ENCODE assay signal across 1 cellular context in the genomic region with DNA sequence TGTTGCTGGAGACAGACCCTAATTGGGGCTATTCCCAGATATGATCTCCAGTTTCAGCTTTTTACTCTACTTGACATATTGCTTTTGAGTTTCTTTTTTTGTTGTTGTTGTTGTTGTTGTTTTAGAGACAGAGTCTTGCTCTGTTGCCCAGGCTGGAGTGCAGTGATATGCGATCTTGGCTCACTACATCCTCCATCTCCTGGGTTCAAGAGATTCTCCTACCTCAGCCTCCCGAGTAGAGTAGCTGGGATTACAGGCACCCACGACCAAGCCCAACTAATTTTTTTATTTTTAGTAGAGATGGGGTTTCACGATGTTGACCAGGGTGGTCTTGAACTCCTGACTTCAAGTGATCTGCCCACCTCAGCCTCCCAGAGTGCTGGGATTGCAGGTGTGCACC.
TF ChIP-seq lines count a peak whose summit lies in the region.

No MANE protein-coding gene starts in this region.

TF ChIP-seq in A549, 52 proteins besides CTCF, POLR2A, EP300 and RAD21:
- TF ChIP-seq, protein P1, sequence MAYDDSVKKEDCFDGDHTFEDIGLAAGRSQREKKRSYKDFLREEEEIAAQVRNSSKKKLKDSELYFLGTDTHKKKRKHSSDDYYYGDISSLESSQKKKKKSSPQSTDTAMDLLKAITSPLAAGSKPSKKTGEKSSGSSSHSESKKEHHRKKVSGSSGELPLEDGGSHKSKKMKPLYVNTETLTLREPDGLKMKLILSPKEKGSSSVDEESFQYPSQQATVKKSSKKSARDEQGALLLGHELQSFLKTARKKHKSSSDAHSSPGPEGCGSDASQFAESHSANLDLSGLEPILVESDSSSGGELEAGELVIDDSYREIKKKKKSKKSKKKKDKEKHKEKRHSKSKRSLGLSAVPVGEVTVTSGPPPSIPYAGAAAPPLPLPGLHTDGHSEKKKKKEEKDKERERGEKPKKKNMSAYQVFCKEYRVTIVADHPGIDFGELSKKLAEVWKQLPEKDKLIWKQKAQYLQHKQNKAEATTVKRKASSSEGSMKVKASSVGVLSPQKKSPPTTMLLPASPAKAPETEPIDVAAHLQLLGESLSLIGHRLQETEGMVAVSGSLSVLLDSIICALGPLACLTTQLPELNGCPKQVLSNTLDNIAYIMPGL (CRISPR knock-in tag; IDR thresholded peaks at IDR 0.05; ENCODE audit: borderline replicate concordance) = no peak
- TF ChIP-seq EHMT2 (IDR thresholded peaks at IDR 0.05; ENCODE audit: low read depth) (no peak), RCOR1 (IDR thresholded peaks at IDR 0.05; ENCODE audit: low read depth, low read length) (no peak), MAZ (IDR thresholded peaks at IDR 0.05; ENCODE audit: borderline replicate concordance, low read depth, low read length) (no peak), TP53 (CRISPR knock-in tag; IDR thresholded peaks at IDR 0.05) (no peak), NFE2L2 (conservative IDR thresholded peaks at IDR 0.05; ENCODE audit: low read length) (no peak), ELK1 (IDR thresholded peaks at IDR 0.05; ENCODE audit: low read depth, low read length) (no peak), POLR2AphosphoS2 (conservative IDR thresholded peaks at IDR 0.05; ENCODE audit: low read length) (no peak), FOSB (CRISPR knock-in tag; IDR thresholded peaks at IDR 0.05) (no peak)
- TF ChIP-seq, protein P2, sequence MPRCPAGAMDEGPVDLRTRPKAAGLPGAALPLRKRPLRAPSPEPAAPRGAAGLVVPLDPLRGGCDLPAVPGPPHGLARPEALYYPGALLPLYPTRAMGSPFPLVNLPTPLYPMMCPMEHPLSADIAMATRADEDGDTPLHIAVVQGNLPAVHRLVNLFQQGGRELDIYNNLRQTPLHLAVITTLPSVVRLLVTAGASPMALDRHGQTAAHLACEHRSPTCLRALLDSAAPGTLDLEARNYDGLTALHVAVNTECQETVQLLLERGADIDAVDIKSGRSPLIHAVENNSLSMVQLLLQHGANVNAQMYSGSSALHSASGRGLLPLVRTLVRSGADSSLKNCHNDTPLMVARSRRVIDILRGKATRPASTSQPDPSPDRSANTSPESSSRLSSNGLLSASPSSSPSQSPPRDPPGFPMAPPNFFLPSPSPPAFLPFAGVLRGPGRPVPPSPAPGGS (IDR thresholded peaks at IDR 0.05) = no peak
